Comparison of ENCODE assay signal across 1 cellular context in the genomic region with DNA sequence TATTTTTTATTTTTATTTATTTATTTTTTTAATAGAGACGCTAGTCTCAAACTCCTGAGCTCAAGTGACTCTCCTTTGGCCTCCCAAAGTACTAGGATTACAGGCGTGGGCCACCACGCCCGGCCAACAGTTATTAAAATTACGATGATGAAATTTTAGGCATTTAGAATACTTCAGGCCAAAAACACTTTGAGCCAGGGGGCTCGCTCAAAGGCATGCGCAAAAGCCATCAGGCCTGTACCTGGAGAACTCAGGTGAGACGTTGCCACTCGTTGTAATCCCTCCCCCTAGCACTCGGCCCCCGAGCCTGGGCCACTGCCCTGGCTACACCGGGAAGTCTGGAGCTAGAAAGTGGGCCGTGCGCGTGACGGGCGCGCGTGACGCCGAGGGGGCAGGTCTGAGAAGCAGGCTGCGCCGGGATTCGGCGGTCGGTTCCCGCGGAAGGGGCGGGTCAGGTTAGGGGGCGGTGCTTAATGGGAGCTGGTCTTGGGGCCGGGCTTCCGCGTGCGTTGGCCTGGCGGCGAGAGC.
TF ChIP-seq lines count a peak whose summit lies in the region.

No MANE protein-coding gene starts in this region.

TF ChIP-seq in HepG2, 621 proteins besides CTCF, POLR2A, EP300 and RAD21 (continued from another document and continues in another):
- TF ChIP-seq ZBTB37 (CRISPR knock-in tag; IDR thresholded peaks at IDR 0.05): no peak
- no peak for TF ChIP-seq ZNF775 (CRISPR knock-in tag; IDR thresholded peaks at IDR 0.05; ENCODE audit: borderline replicate concordance)
- TF ChIP-seq, protein P1, sequence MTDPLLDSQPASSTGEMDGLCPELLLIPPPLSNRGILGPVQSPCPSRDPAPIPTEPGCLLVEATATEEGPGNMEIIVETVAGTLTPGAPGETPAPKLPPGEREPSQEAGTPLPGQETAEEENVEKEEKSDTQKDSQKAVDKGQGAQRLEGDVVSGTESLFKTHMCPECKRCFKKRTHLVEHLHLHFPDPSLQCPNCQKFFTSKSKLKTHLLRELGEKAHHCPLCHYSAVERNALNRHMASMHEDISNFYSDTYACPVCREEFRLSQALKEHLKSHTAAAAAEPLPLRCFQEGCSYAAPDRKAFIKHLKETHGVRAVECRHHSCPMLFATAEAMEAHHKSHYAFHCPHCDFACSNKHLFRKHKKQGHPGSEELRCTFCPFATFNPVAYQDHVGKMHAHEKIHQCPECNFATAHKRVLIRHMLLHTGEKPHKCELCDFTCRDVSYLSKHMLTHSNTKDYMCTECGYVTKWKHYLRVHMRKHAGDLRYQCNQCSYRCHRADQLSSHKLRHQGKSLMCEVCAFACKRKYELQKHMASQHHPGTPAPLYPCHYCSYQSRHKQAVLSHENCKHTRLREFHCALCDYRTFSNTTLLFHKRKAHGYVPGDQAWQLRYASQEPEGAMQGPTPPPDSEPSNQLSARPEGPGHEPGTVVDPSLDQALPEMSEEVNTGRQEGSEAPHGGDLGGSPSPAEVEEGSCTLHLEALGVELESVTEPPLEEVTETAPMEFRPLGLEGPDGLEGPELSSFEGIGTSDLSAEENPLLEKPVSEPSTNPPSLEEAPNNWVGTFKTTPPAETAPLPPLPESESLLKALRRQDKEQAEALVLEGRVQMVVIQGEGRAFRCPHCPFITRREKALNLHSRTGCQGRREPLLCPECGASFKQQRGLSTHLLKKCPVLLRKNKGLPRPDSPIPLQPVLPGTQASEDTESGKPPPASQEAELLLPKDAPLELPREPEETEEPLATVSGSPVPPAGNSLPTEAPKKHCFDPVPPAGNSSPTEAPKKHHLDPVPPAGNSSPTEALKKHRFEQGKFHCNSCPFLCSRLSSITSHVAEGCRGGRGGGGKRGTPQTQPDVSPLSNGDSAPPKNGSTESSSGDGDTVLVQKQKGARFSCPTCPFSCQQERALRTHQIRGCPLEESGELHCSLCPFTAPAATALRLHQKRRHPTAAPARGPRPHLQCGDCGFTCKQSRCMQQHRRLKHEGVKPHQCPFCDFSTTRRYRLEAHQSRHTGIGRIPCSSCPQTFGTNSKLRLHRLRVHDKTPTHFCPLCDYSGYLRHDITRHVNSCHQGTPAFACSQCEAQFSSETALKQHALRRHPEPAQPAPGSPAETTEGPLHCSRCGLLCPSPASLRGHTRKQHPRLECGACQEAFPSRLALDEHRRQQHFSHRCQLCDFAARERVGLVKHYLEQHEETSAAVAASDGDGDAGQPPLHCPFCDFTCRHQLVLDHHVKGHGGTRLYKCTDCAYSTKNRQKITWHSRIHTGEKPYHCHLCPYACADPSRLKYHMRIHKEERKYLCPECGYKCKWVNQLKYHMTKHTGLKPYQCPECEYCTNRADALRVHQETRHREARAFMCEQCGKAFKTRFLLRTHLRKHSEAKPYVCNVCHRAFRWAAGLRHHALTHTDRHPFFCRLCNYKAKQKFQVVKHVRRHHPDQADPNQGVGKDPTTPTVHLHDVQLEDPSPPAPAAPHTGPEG (CRISPR knock-in tag; IDR thresholded peaks at IDR 0.05): no peak; the same call in 1 of the 2 replicates
- peak; percentile 76 for TF ChIP-seq ZC3H13 (CRISPR knock-in tag; IDR thresholded peaks at IDR 0.05)
- TF ChIP-seq ETS1 (CRISPR knock-in tag; IDR thresholded peaks at IDR 0.05): 0 out of 2 replicates have a peak, but pooled peaks have one; percentile 43
- TF ChIP-seq ZNF781 (CRISPR knock-in tag; IDR thresholded peaks at IDR 0.05; ENCODE audit: borderline replicate concordance, not compliant biosample characterization): peak; percentile 70
- TF ChIP-seq ESRRA (CRISPR knock-in tag; IDR thresholded peaks at IDR 0.05; ENCODE audit: low read depth): no peak
- peak; percentile 41 for TF ChIP-seq SRSF1 (optimal IDR thresholded peaks at IDR 0.05; ENCODE audit: low read depth, low read length)
- TF ChIP-seq SSRP1 (CRISPR knock-in tag; IDR thresholded peaks at IDR 0.05): no peak
- TF ChIP-seq ZNF687 (CRISPR knock-in tag; IDR thresholded peaks at IDR 0.05): peak; percentile 96
- TF ChIP-seq ISL2 (CRISPR knock-in tag; IDR thresholded peaks at IDR 0.05): peak; percentile 61
- TF ChIP-seq ZNF549 (CRISPR knock-in tag; IDR thresholded peaks at IDR 0.05): no peak
- peak; percentile 45; the same call in 1 of the 2 replicates for TF ChIP-seq ZNF224 (CRISPR knock-in tag; IDR thresholded peaks at IDR 0.05)
- TF ChIP-seq, protein P2, sequence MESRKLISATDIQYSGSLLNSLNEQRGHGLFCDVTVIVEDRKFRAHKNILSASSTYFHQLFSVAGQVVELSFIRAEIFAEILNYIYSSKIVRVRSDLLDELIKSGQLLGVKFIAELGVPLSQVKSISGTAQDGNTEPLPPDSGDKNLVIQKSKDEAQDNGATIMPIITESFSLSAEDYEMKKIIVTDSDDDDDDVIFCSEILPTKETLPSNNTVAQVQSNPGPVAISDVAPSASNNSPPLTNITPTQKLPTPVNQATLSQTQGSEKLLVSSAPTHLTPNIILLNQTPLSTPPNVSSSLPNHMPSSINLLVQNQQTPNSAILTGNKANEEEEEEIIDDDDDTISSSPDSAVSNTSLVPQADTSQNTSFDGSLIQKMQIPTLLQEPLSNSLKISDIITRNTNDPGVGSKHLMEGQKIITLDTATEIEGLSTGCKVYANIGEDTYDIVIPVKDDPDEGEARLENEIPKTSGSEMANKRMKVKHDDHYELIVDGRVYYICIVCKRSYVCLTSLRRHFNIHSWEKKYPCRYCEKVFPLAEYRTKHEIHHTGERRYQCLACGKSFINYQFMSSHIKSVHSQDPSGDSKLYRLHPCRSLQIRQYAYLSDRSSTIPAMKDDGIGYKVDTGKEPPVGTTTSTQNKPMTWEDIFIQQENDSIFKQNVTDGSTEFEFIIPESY (CRISPR knock-in tag; IDR thresholded peaks at IDR 0.05): peak; percentile 57; the same call in 1 of the 2 replicates
- TF ChIP-seq ZNF205 (CRISPR knock-in tag; IDR thresholded peaks at IDR 0.05): peak; percentile 84; the same call in 1 of the 2 replicates
- TF ChIP-seq ZEB1 (IDR thresholded peaks at IDR 0.05; ENCODE audit: insufficient replicate concordance, low read depth): peak; percentile 98
- 0 out of 2 replicates have a peak, but pooled peaks have one; percentile 21 for TF ChIP-seq ARID3A (IDR thresholded peaks at IDR 0.05; ENCODE audit: low read depth, low read length)
- peak; percentile 86; the same call in 1 of the 2 replicates for TF ChIP-seq HOXD1 (CRISPR knock-in tag; IDR thresholded peaks at IDR 0.05)
- 0 out of 2 replicates have a peak, but pooled peaks have one; percentile 10 for TF ChIP-seq ONECUT2 (CRISPR knock-in tag; IDR thresholded peaks at IDR 0.05)
- TF ChIP-seq ZNF460 (CRISPR knock-in tag; IDR thresholded peaks at IDR 0.05; ENCODE audit: borderline replicate concordance): peak; percentile 64; the same call in 1 of the 2 replicates
- peak; percentile 68; the same call in 1 of the 2 replicates for TF ChIP-seq TEF (CRISPR knock-in tag; IDR thresholded peaks at IDR 0.05)
- peak; percentile 61 for TF ChIP-seq ZNF430 (CRISPR knock-in tag; IDR thresholded peaks at IDR 0.05)
- TF ChIP-seq, protein P3, sequence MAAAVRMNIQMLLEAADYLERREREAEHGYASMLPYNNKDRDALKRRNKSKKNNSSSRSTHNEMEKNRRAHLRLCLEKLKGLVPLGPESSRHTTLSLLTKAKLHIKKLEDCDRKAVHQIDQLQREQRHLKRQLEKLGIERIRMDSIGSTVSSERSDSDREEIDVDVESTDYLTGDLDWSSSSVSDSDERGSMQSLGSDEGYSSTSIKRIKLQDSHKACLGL (CRISPR knock-in tag; IDR thresholded peaks at IDR 0.05): no peak; the same call in 1 of the 2 replicates
- peak; percentile 69 for TF ChIP-seq NCOA2 (CRISPR knock-in tag; IDR thresholded peaks at IDR 0.05)
- TF ChIP-seq ERF (CRISPR knock-in tag; IDR thresholded peaks at IDR 0.05): peak; percentile 80; the same call in 1 of the 2 replicates
- no peak for TF ChIP-seq NFIB (CRISPR knock-in tag; IDR thresholded peaks at IDR 0.05; ENCODE audit: borderline replicate concordance)
- no peak for TF ChIP-seq ZNF484 (CRISPR knock-in tag; IDR thresholded peaks at IDR 0.05; ENCODE audit: borderline replicate concordance, low read depth)
- TF ChIP-seq ZGPAT (CRISPR knock-in tag; IDR thresholded peaks at IDR 0.05): peak; percentile 85; the same call in 1 of the 2 replicates
